1 cellular context compared by ENCODE assay signal in the genomic region with DNA sequence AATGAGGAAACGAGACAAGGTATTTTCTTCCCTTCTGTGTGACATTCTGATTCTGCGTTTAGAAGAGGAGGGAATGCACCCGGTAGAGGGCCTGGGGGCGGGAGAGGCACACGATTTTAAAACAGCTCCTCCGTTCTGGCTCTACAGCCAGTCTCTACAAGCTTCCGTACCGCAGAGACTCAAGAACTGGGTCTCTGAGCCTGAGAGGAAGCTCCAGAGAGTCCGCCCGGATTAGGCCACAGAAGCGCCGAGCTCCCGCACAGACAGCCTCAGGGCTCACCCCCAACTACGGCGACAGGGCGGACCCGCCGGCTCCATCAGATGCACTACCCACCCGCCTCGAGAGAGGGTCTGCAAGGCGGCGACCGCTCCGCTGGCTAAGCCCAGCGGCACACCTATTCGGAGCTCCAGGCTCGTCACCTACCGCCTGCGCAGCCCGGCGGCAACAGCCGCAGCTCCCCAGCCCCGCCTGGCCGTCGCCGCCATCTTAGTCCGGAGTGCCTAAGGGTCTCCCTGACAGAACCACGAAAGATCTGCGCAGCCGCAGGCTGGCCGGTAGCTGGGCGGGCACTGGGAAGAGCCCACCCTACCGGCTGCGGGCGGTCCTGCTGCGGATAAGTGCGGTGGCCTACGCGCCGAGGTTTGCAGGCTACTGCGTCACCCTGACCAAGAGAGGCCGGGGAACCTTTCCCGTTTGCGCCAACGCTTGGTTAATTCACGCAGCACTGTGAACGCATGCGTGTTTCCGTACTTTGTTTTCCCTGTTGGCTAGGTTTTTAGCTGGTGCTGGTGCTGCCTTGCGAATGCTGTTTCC.
TF ChIP-seq lines count a peak whose summit lies in the region.

TSS of gene NFU1 (minus strand) at position 499 of the 814 bp plus-strand sequence. CDS start at position 486, 13 bp downstream.

TF ChIP-seq in HepG2, 621 proteins besides CTCF, POLR2A, EP300 and RAD21 (continued from another document and continues in another):
- TF ChIP-seq HMGXB3 (CRISPR knock-in tag; IDR thresholded peaks at IDR 0.05; ENCODE audit: borderline replicate concordance) (no peak), FOSL1 (CRISPR knock-in tag; IDR thresholded peaks at IDR 0.05; ENCODE audit: borderline replicate concordance) (no peak), MEIS2 (CRISPR knock-in tag; IDR thresholded peaks at IDR 0.05) (no peak; the same call in 1 of the 2 replicates), ASH2L (IDR thresholded peaks at IDR 0.05; ENCODE audit: insufficient read length, low read depth, low read length) (peak; percentile 93), NFE2 (CRISPR knock-in tag; IDR thresholded peaks at IDR 0.05) (no peak), NPAS2 (CRISPR knock-in tag; IDR thresholded peaks at IDR 0.05; ENCODE audit: borderline replicate concordance) (no peak), ZNF329 (CRISPR knock-in tag; IDR thresholded peaks at IDR 0.05; ENCODE audit: low read depth) (peak; percentile 91), ZNF383 (CRISPR knock-in tag; IDR thresholded peaks at IDR 0.05; ENCODE audit: borderline replicate concordance) (0 out of 2 replicates have a peak, but pooled peaks have one; percentile 65), ETV6 (CRISPR knock-in tag; conservative IDR thresholded peaks at IDR 0.05) (peak; percentile 88), NFE2L1 (CRISPR knock-in tag; IDR thresholded peaks at IDR 0.05; ENCODE audit: borderline replicate concordance) (peak; percentile 80), ZMYM2 (CRISPR knock-in tag; IDR thresholded peaks at IDR 0.05) (peak; percentile 10), ZNF44 (CRISPR knock-in tag; IDR thresholded peaks at IDR 0.05) (no peak), ATF3 (CRISPR knock-in tag; IDR thresholded peaks at IDR 0.05) (peak; percentile 62; the same call in 1 of the 2 replicates), ZNF138 (CRISPR knock-in tag; IDR thresholded peaks at IDR 0.05; ENCODE audit: low read depth) (peak; percentile 31), GMEB2 (CRISPR knock-in tag; IDR thresholded peaks at IDR 0.05; ENCODE audit: low read depth) (no peak), RBM22 (optimal IDR thresholded peaks at IDR 0.05; ENCODE audit: low read length) (no peak), SPEN (CRISPR knock-in tag; IDR thresholded peaks at IDR 0.05; ENCODE audit: low read depth) (peak; percentile 85), SALL1 (CRISPR knock-in tag; IDR thresholded peaks at IDR 0.05) (peak; percentile 85), PAWR (CRISPR knock-in tag; IDR thresholded peaks at IDR 0.05; ENCODE audit: borderline replicate concordance) (no peak; the same call in 1 of the 2 replicates), ZNF549 (CRISPR knock-in tag; IDR thresholded peaks at IDR 0.05) (no peak), HNRNPL (IDR thresholded peaks at IDR 0.05; ENCODE audit: low read depth, low read length) (no peak), FOXO4 (CRISPR knock-in tag; conservative IDR thresholded peaks at IDR 0.05) (0 out of 2 replicates have a peak, but pooled peaks have one; percentile 47), ATF7 (IDR thresholded peaks at IDR 0.05) (no peak), ATF7 (CRISPR knock-in tag; IDR thresholded peaks at IDR 0.05) (peak; percentile 57; the same call in 1 of the 2 replicates), ZNF441 (CRISPR knock-in tag; IDR thresholded peaks at IDR 0.05; ENCODE audit: borderline replicate concordance) (peak; percentile 98), CCAR2 (optimal IDR thresholded peaks at IDR 0.05; ENCODE audit: low read depth, low read length) (no peak), ZNF674 (CRISPR knock-in tag; IDR thresholded peaks at IDR 0.05; ENCODE audit: low read depth) (no peak), GABPA (IDR thresholded peaks at IDR 0.05; ENCODE audit: low read depth, low read length) (no peak), GABPA (CRISPR knock-in tag; IDR thresholded peaks at IDR 0.05; ENCODE audit: low read depth) (peak; percentile 39; the same call in 1 of the 2 replicates), ZNF780A (CRISPR knock-in tag; IDR thresholded peaks at IDR 0.05) (no peak), ZSCAN25 (CRISPR knock-in tag; IDR thresholded peaks at IDR 0.05) (no peak; the same call in 1 of the 2 replicates), ZNF773 (CRISPR knock-in tag; IDR thresholded peaks at IDR 0.05; ENCODE audit: borderline replicate concordance) (0 out of 2 replicates have a peak, but pooled peaks have one; percentile 18), SMARCE1 (IDR thresholded peaks at IDR 0.05; ENCODE audit: borderline replicate concordance) (no peak)
- TF ChIP-seq, protein P1, sequence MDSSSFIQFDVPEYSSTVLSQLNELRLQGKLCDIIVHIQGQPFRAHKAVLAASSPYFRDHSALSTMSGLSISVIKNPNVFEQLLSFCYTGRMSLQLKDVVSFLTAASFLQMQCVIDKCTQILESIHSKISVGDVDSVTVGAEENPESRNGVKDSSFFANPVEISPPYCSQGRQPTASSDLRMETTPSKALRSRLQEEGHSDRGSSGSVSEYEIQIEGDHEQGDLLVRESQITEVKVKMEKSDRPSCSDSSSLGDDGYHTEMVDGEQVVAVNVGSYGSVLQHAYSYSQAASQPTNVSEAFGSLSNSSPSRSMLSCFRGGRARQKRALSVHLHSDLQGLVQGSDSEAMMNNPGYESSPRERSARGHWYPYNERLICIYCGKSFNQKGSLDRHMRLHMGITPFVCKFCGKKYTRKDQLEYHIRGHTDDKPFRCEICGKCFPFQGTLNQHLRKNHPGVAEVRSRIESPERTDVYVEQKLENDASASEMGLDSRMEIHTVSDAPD (CRISPR knock-in tag; IDR thresholded peaks at IDR 0.05) = no peak
- TF ChIP-seq, protein P2, sequence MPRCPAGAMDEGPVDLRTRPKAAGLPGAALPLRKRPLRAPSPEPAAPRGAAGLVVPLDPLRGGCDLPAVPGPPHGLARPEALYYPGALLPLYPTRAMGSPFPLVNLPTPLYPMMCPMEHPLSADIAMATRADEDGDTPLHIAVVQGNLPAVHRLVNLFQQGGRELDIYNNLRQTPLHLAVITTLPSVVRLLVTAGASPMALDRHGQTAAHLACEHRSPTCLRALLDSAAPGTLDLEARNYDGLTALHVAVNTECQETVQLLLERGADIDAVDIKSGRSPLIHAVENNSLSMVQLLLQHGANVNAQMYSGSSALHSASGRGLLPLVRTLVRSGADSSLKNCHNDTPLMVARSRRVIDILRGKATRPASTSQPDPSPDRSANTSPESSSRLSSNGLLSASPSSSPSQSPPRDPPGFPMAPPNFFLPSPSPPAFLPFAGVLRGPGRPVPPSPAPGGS (CRISPR knock-in tag; IDR thresholded peaks at IDR 0.05) = peak; percentile 83; the same call in 1 of the 2 replicates
- TF ChIP-seq, protein P3, sequence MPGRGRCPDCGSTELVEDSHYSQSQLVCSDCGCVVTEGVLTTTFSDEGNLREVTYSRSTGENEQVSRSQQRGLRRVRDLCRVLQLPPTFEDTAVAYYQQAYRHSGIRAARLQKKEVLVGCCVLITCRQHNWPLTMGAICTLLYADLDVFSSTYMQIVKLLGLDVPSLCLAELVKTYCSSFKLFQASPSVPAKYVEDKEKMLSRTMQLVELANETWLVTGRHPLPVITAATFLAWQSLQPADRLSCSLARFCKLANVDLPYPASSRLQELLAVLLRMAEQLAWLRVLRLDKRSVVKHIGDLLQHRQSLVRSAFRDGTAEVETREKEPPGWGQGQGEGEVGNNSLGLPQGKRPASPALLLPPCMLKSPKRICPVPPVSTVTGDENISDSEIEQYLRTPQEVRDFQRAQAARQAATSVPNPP (CRISPR knock-in tag; IDR thresholded peaks at IDR 0.05) = peak; percentile 88; the same call in 1 of the 2 replicates
- TF ChIP-seq, protein P4, sequence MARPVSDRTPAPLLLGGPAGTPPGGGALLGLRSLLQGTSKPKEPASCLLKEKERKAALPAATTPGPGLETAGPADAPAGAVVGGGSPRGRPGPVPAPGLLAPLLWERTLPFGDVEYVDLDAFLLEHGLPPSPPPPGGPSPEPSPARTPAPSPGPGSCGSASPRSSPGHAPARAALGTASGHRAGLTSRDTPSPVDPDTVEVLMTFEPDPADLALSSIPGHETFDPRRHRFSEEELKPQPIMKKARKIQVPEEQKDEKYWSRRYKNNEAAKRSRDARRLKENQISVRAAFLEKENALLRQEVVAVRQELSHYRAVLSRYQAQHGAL (CRISPR knock-in tag; IDR thresholded peaks at IDR 0.05; ENCODE audit: not compliant biosample characterization) = peak; percentile 63
- TF ChIP-seq, protein P5, sequence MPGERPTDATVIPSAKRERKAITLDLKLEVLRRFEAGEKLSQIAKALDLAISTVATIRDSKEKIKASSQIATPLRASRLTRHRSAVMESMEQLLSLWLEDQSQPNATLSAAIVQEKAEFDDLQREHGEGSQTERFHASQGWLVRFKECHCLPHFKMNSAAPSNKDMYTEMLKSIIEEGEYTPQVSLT (CRISPR knock-in tag; IDR thresholded peaks at IDR 0.05; ENCODE audit: borderline replicate concordance, low read depth) = no peak; the same call in 1 of the 2 replicates
- TF ChIP-seq, protein P6, sequence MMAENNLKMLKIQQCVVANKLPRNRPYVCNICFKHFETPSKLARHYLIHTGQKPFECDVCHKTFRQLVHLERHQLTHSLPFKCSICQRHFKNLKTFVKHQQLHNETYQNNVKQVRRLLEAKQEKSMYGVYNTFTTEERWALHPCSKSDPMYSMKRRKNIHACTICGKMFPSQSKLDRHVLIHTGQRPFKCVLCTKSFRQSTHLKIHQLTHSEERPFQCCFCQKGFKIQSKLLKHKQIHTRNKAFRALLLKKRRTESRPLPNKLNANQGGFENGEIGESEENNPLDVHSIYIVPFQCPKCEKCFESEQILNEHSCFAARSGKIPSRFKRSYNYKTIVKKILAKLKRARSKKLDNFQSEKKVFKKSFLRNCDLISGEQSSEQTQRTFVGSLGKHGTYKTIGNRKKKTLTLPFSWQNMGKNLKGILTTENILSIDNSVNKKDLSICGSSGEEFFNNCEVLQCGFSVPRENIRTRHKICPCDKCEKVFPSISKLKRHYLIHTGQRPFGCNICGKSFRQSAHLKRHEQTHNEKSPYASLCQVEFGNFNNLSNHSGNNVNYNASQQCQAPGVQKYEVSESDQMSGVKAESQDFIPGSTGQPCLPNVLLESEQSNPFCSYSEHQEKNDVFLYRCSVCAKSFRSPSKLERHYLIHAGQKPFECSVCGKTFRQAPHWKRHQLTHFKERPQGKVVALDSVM (CRISPR knock-in tag; IDR thresholded peaks at IDR 0.05) = peak; percentile 64
- TF ChIP-seq, protein P7, sequence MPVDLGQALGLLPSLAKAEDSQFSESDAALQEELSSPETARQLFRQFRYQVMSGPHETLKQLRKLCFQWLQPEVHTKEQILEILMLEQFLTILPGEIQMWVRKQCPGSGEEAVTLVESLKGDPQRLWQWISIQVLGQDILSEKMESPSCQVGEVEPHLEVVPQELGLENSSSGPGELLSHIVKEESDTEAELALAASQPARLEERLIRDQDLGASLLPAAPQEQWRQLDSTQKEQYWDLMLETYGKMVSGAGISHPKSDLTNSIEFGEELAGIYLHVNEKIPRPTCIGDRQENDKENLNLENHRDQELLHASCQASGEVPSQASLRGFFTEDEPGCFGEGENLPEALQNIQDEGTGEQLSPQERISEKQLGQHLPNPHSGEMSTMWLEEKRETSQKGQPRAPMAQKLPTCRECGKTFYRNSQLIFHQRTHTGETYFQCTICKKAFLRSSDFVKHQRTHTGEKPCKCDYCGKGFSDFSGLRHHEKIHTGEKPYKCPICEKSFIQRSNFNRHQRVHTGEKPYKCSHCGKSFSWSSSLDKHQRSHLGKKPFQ (CRISPR knock-in tag; IDR thresholded peaks at IDR 0.05; ENCODE audit: insufficient replicate concordance) = peak; percentile 84
